Comparison of ENCODE assay signal across 1 cellular context in the genomic region with DNA sequence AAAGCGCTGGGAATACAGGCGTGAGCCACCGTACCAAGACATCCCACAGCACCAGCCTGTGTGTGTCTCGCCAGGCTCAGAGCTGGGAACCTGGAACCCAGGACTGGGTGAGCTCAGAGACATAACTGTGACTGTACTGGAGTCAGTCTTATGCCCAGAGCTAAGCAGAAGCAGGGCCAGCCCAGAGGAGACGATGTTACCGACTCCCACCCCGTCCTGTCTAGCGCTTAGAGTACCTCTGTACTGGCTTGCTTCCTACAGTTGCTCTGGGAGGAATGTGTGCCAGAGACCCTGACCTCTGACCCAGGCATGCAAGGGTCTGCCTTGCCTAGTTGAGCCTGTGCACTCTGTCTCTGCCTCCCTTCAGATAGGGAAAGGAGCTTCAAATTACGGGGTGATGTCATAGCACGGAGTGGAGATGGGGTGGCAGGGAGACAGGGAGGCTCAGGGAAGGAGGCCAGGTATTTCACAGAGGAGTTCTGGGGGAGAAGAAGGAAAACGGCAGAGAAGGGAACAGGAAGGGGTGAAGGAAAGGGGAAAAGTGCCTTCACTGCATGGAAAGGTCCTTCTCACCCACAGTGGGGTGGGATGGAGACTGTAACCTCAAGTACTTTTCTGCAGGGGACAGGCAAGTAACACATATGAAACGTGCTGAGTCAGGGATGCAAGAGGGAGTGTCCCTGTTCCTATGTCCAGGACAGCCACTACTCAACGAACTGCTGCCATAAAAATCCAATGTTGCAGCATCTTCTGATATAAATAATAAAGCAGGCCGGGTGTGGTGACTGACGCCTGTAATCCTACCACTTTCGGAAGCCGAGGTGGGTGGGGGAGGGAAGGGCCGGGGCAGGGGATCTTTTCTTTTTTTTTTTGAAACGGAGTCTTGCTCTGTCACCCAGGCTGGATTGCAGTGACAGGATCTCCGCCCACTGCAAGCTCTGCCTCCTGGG.
TF ChIP-seq lines count a peak whose summit lies in the region.

No MANE protein-coding gene starts in this region.

TF ChIP-seq in HepG2, 621 proteins besides CTCF, POLR2A, EP300 and RAD21 (continued from another document and continues in another):
- TF ChIP-seq, protein P1, sequence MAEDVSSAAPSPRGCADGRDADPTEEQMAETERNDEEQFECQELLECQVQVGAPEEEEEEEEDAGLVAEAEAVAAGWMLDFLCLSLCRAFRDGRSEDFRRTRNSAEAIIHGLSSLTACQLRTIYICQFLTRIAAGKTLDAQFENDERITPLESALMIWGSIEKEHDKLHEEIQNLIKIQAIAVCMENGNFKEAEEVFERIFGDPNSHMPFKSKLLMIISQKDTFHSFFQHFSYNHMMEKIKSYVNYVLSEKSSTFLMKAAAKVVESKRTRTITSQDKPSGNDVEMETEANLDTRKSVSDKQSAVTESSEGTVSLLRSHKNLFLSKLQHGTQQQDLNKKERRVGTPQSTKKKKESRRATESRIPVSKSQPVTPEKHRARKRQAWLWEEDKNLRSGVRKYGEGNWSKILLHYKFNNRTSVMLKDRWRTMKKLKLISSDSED (CRISPR knock-in tag; IDR thresholded peaks at IDR 0.05): no peak
- TF ChIP-seq MTF2 (CRISPR knock-in tag; IDR thresholded peaks at IDR 0.05; ENCODE audit: borderline replicate concordance) (no peak), ZNF891 (CRISPR knock-in tag; IDR thresholded peaks at IDR 0.05) (peak; percentile 33; the same call in 1 of the 2 replicates), ZNF496 (CRISPR knock-in tag; IDR thresholded peaks at IDR 0.05; ENCODE audit: insufficient replicate concordance) (no peak), E2F5 (CRISPR knock-in tag; conservative IDR thresholded peaks at IDR 0.05) (no peak), KLF15 (CRISPR knock-in tag; IDR thresholded peaks at IDR 0.05; ENCODE audit: borderline replicate concordance) (no peak), PAWR (CRISPR knock-in tag; IDR thresholded peaks at IDR 0.05; ENCODE audit: borderline replicate concordance) (no peak), ZNF550 (CRISPR knock-in tag; IDR thresholded peaks at IDR 0.05; ENCODE audit: borderline replicate concordance) (no peak), PLRG1 (conservative IDR thresholded peaks at IDR 0.05) (no peak), MAFF (IDR thresholded peaks at IDR 0.05; ENCODE audit: low read depth, low read length) (peak; percentile 95), ZNF605 (CRISPR knock-in tag; IDR thresholded peaks at IDR 0.05) (0 out of 2 replicates have a peak, but pooled peaks have one; percentile 34), FLYWCH1 (CRISPR knock-in tag; IDR thresholded peaks at IDR 0.05) (no peak), RBAK (CRISPR knock-in tag; IDR thresholded peaks at IDR 0.05) (no peak), NR2F2 (IDR thresholded peaks at IDR 0.05; ENCODE audit: borderline replicate concordance, low read depth) (peak; percentile 86), NFKBIZ (CRISPR knock-in tag; IDR thresholded peaks at IDR 0.05) (peak; percentile 36; the same call in 1 of the 2 replicates), ZSCAN22 (CRISPR knock-in tag; IDR thresholded peaks at IDR 0.05) (no peak), NFRKB (IDR thresholded peaks at IDR 0.05) (no peak), ZNF12 (CRISPR knock-in tag; IDR thresholded peaks at IDR 0.05) (no peak), NAIF1 (CRISPR knock-in tag; IDR thresholded peaks at IDR 0.05; ENCODE audit: borderline replicate concordance) (no peak), ZNF749 (CRISPR knock-in tag; IDR thresholded peaks at IDR 0.05; ENCODE audit: borderline replicate concordance) (peak; percentile 72; the same call in 1 of the 2 replicates), CEBPB (IDR thresholded peaks at IDR 0.05; ENCODE audit: borderline replicate concordance, low read depth, low read length) (no peak), ZNF691 (CRISPR knock-in tag; IDR thresholded peaks at IDR 0.05; ENCODE audit: borderline replicate concordance, low read depth) (no peak), ZNF547 (CRISPR knock-in tag; IDR thresholded peaks at IDR 0.05) (peak; percentile 39; the same call in 1 of the 2 replicates), ZNF644 (CRISPR knock-in tag; IDR thresholded peaks at IDR 0.05; ENCODE audit: low read depth) (no peak), ZNF451 (CRISPR knock-in tag; IDR thresholded peaks at IDR 0.05) (0 out of 2 replicates have a peak, but pooled peaks have one; percentile 66), CENPT (CRISPR knock-in tag; IDR thresholded peaks at IDR 0.05; ENCODE audit: low read depth) (0 out of 2 replicates have a peak, but pooled peaks have one; percentile 51), GZF1 (CRISPR knock-in tag; IDR thresholded peaks at IDR 0.05) (no peak), MEIS2 (CRISPR knock-in tag; IDR thresholded peaks at IDR 0.05) (peak; percentile 67; the same call in 1 of the 2 replicates), PAXIP1 (CRISPR knock-in tag; conservative IDR thresholded peaks at IDR 0.05) (peak; percentile 66), ZSCAN30 (CRISPR knock-in tag; IDR thresholded peaks at IDR 0.05) (no peak), ZBTB42 (CRISPR knock-in tag; IDR thresholded peaks at IDR 0.05) (0 out of 2 replicates have a peak, but pooled peaks have one; percentile 17), ZNF761 (CRISPR knock-in tag; conservative IDR thresholded peaks at IDR 0.05) (no peak), GLI4 (CRISPR knock-in tag; IDR thresholded peaks at IDR 0.05; ENCODE audit: borderline replicate concordance) (0 out of 2 replicates have a peak, but pooled peaks have one; percentile 42), FOSL1 (CRISPR knock-in tag; IDR thresholded peaks at IDR 0.05; ENCODE audit: borderline replicate concordance) (no peak), ZNF530 (CRISPR knock-in tag; IDR thresholded peaks at IDR 0.05; ENCODE audit: low read depth) (no peak), NFIC (IDR thresholded peaks at IDR 0.05; ENCODE audit: low read length) (no peak), DNMT3B (CRISPR knock-in tag; conservative IDR thresholded peaks at IDR 0.05) (no peak), ZFAT (CRISPR knock-in tag; conservative IDR thresholded peaks at IDR 0.05) (no peak), MED1 (CRISPR knock-in tag; IDR thresholded peaks at IDR 0.05) (peak; percentile 58; the same call in 1 of the 2 replicates)
- TF ChIP-seq, protein P2, sequence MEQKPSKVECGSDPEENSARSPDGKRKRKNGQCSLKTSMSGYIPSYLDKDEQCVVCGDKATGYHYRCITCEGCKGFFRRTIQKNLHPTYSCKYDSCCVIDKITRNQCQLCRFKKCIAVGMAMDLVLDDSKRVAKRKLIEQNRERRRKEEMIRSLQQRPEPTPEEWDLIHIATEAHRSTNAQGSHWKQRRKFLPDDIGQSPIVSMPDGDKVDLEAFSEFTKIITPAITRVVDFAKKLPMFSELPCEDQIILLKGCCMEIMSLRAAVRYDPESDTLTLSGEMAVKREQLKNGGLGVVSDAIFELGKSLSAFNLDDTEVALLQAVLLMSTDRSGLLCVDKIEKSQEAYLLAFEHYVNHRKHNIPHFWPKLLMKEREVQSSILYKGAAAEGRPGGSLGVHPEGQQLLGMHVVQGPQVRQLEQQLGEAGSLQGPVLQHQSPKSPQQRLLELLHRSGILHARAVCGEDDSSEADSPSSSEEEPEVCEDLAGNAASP (CRISPR knock-in tag; IDR thresholded peaks at IDR 0.05; ENCODE audit: borderline replicate concordance): no peak
- TF ChIP-seq, protein P3, sequence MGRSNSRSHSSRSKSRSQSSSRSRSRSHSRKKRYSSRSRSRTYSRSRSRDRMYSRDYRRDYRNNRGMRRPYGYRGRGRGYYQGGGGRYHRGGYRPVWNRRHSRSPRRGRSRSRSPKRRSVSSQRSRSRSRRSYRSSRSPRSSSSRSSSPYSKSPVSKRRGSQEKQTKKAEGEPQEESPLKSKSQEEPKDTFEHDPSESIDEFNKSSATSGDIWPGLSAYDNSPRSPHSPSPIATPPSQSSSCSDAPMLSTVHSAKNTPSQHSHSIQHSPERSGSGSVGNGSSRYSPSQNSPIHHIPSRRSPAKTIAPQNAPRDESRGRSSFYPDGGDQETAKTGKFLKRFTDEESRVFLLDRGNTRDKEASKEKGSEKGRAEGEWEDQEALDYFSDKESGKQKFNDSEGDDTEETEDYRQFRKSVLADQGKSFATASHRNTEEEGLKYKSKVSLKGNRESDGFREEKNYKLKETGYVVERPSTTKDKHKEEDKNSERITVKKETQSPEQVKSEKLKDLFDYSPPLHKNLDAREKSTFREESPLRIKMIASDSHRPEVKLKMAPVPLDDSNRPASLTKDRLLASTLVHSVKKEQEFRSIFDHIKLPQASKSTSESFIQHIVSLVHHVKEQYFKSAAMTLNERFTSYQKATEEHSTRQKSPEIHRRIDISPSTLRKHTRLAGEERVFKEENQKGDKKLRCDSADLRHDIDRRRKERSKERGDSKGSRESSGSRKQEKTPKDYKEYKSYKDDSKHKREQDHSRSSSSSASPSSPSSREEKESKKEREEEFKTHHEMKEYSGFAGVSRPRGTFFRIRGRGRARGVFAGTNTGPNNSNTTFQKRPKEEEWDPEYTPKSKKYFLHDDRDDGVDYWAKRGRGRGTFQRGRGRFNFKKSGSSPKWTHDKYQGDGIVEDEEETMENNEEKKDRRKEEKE (IDR thresholded peaks at IDR 0.05): no peak
